ENCODE assay signal across 1 cellular context in genomic region chr1:9234223-9235122, GRCh38.
A peak's percentile ranks its signal among the peaks of the same experiment; 100 is the strongest.
TF ChIP-seq lines count a peak whose summit lies in the region.

H6PD (plus strand) TSS chr1:9234774; CDS start chr1:9244935, 10,161 bp downstream.

TF ChIP-seq in K562, 482 proteins besides CTCF, POLR2A, EP300 and RAD21 (continued from another document):
- TF ChIP-seq ZNF512 (tag; IDR thresholded peaks at IDR 0.05) (no peak; the same call in 1 of the 2 replicates), ZFP30 (CRISPR knock-in tag; IDR thresholded peaks at IDR 0.05; ENCODE audit: borderline replicate concordance) (no peak), HBP1 (CRISPR knock-in tag; IDR thresholded peaks at IDR 0.05) (no peak), MXI1 (IDR thresholded peaks at IDR 0.05; ENCODE audit: low read depth, low read length) (0 out of 2 replicates have a peak, but pooled peaks have one; percentile 24), CXXC5 (CRISPR knock-in tag; IDR thresholded peaks at IDR 0.05) (peak; percentile 95), NRF1 (conservative IDR thresholded peaks at IDR 0.05 in 1 of 2, IDR thresholded peaks at IDR 0.05 in 1 of 2) (peak; percentile 63 to 66), ZFPM2 (CRISPR knock-in tag; IDR thresholded peaks at IDR 0.05) (0 out of 2 replicates have a peak, but pooled peaks have one; percentile 30), PYGO2 (tag; IDR thresholded peaks at IDR 0.05) (no peak), SRSF7 (optimal IDR thresholded peaks at IDR 0.05; ENCODE audit: low read depth, low read length) (no peak), FOXM1 (IDR thresholded peaks at IDR 0.05; ENCODE audit: low read depth) (peak; percentile 49; the same call in 1 of the 2 replicates), FOXM1 (CRISPR knock-in tag; IDR thresholded peaks at IDR 0.05; ENCODE audit: low read depth) (peak; percentile 88; the same call in 1 of the 2 replicates), ZNF609 (CRISPR knock-in tag; IDR thresholded peaks at IDR 0.05; ENCODE audit: borderline replicate concordance) (peak; percentile 57; the same call in 1 of the 2 replicates)
- TF ChIP-seq, protein P1, sequence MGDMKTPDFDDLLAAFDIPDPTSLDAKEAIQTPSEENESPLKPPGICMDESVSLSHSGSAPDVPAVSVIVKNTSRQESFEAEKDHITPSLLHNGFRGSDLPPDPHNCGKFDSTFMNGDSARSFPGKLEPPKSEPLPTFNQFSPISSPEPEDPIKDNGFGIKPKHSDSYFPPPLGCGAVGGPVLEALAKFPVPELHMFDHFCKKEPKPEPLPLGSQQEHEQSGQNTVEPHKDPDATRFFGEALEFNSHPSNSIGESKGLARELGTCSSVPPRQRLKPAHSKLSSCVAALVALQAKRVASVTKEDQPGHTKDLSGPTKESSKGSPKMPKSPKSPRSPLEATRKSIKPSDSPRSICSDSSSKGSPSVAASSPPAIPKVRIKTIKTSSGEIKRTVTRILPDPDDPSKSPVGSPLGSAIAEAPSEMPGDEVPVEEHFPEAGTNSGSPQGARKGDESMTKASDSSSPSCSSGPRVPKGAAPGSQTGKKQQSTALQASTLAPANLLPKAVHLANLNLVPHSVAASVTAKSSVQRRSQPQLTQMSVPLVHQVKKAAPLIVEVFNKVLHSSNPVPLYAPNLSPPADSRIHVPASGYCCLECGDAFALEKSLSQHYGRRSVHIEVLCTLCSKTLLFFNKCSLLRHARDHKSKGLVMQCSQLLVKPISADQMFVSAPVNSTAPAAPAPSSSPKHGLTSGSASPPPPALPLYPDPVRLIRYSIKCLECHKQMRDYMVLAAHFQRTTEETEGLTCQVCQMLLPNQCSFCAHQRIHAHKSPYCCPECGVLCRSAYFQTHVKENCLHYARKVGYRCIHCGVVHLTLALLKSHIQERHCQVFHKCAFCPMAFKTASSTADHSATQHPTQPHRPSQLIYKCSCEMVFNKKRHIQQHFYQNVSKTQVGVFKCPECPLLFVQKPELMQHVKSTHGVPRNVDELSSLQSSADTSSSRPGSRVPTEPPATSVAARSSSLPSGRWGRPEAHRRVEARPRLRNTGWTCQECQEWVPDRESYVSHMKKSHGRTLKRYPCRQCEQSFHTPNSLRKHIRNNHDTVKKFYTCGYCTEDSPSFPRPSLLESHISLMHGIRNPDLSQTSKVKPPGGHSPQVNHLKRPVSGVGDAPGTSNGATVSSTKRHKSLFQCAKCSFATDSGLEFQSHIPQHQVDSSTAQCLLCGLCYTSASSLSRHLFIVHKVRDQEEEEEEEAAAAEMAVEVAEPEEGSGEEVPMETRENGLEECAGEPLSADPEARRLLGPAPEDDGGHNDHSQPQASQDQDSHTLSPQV (IDR thresholded peaks at IDR 0.05), result peak; percentile 67; the same call in 1 of the 2 replicates
